Comparison of ENCODE assay signal across 23 cellular contexts in genomic region chr11:111435046-111435698, GRCh38. TPM values are rescaled to one million over a fixed set of nuclear protein-coding genes. Genes with fewer than 3 reads are reported as not detected.
A peak's percentile ranks its signal among the peaks of the same experiment; 100 is the strongest.
DNase-seq lines count a peak whose midpoint lies in the region; ATAC-seq and TF ChIP-seq lines count a peak whose summit lies in the region.
"Had no signal": no experiment of that assay in that cellular context is flagged by ENCODE, and none has a peak within 500 bp of the region (broad histone marks: within the 10 kb centered on the region; RNA-seq: fewer than 3 reads in every experiment).

No MANE protein-coding gene starts in this region.

- H3K36me3 Mint-ChIP-seq in chondrocyte (ENCODE audit: low read depth) = no peaks in the 10 kb centered on the region
- H3K36me3 Mint-ChIP-seq: activated naive CD8-positive, alpha-beta T cell treated with anti-CD3 and anti-CD28 coated beads for 36 hours; brain had no signal

- H3K4me3 Mint-ChIP-seq in chondrocyte (ENCODE audit: unreplicated experiment) = no peak overlapping the region
- H3K4me3 Mint-ChIP-seq: activated B cell treated with CpG ODN at 0.5 μM for 24 hours; activated naive CD8-positive, alpha-beta T cell treated with anti-CD3 and anti-CD28 coated beads for 36 hours; brain; dendritic cell treated with granulocyte-macrophage colony-stimulating factor and Interleukin-4, amounts not matched to agents 40 ng/mL and 50 ng/mL, for 4 days; stimulated activated effector memory CD8-positive, alpha-beta T cell treated with anti-CD3 and anti-CD28 coated beads, Interleukin-12 subunit alpha, Interleukin-12 subunit beta, amount 100 ng/mL, for 72 hours had no signal

- H3K4me3 ChIP-seq in hepatocyte = no peak overlapping the region
- H3K4me3 ChIP-seq: SJCRH30 had no signal

- H3K4me1 ChIP-seq in hepatocyte (ENCODE audit: insufficient read depth) = peaks cover 4% of the 10 kb centered on the region
- H3K4me1 ChIP-seq: SJCRH30 had no signal

- ATAC-seq in GM18505 (IDR thresholded peaks at IDR 0.05; ENCODE audit: unreplicated experiment) = no peak
- ATAC-seq: stimulated activated effector memory CD8-positive, alpha-beta T cell treated with anti-CD3 and anti-CD28 coated beads, Interleukin-12 subunit alpha, Interleukin-12 subunit beta, amount 100 ng/mL, for 72 hours had no signal

- TF ChIP-seq CTCF in chondrocyte (IDR thresholded peaks at IDR 0.05) (no peak), hepatocyte (IDR thresholded peaks at IDR 0.05; ENCODE audit: poor library complexity) (no peak)

- H3K27me3 ChIP-seq in hepatocyte = no peaks in the 10 kb centered on the region
- H3K27me3 ChIP-seq: SJCRH30 had no signal

- H3K9me3 Mint-ChIP-seq in chondrocyte (ENCODE audit: low read depth) = no peaks in the 10 kb centered on the region
- H3K9me3 Mint-ChIP-seq: activated B cell treated with CpG ODN at 0.5 μM for 24 hours; activated naive CD8-positive, alpha-beta T cell treated with anti-CD3 and anti-CD28 coated beads for 36 hours; dendritic cell treated with granulocyte-macrophage colony-stimulating factor and Interleukin-4, amounts not matched to agents 40 ng/mL and 50 ng/mL, for 4 days; stimulated activated effector memory CD8-positive, alpha-beta T cell treated with anti-CD3 and anti-CD28 coated beads, Interleukin-12 subunit alpha, Interleukin-12 subunit beta, amount 100 ng/mL, for 72 hours had no signal

- no peaks in the 10 kb centered on the region for H3K9me3 ChIP-seq in hepatocyte (ENCODE audit: low read depth)
- H3K9me3 ChIP-seq: SJCRH30 had no signal

- H3K4me1 Mint-ChIP-seq in chondrocyte (ENCODE audit: low read depth) = peaks cover 6% of the 10 kb centered on the region

- H4K20me1 ChIP-seq in hepatocyte (ENCODE audit: insufficient read depth, poor library complexity, severe bottlenecking) = no peaks in the 10 kb centered on the region

- no peak overlapping the region for H3K27ac Mint-ChIP-seq in chondrocyte (ENCODE audit: unreplicated experiment)
- H3K27ac Mint-ChIP-seq: activated B cell treated with CpG ODN at 0.5 μM for 24 hours; activated naive CD8-positive, alpha-beta T cell treated with anti-CD3 and anti-CD28 coated beads for 36 hours; brain; dendritic cell treated with granulocyte-macrophage colony-stimulating factor and Interleukin-4, amounts not matched to agents 40 ng/mL and 50 ng/mL, for 4 days; stimulated activated effector memory CD8-positive, alpha-beta T cell treated with anti-CD3 and anti-CD28 coated beads, Interleukin-12 subunit alpha, Interleukin-12 subunit beta, amount 100 ng/mL, for 72 hours had no signal

- H3K4me2 ChIP-seq in hepatocyte = no peak overlapping the region

- 91% methylated on average over 12 of the region's 12 CpGs for WGBS in hepatocyte (ENCODE audit: low lambda C conversion rate, missing lambda C conversion rate)

- no peaks in the 10 kb centered on the region for H3K36me3 ChIP-seq in hepatocyte (replicated peaks; ENCODE audit: insufficient read depth, low read depth)
- H3K36me3 ChIP-seq: SJCRH30 had no signal

- TF ChIP-seq POLR2A in GM18505 (IDR thresholded peaks at IDR 0.05; ENCODE audit: borderline replicate concordance, extremely low read depth, insufficient read depth, insufficient read length) = no peak

- H3K9me2 ChIP-seq in hepatocyte (replicated peaks; ENCODE audit: insufficient read depth) = no peaks in the 10 kb centered on the region

- no peaks in the 10 kb centered on the region for H3K79me2 ChIP-seq in hepatocyte

- peaks cover 18% of the 10 kb centered on the region for H3K27me3 Mint-ChIP-seq in chondrocyte (ENCODE audit: low read depth)
- H3K27me3 Mint-ChIP-seq: dendritic cell treated with granulocyte-macrophage colony-stimulating factor and Interleukin-4, amounts not matched to agents 40 ng/mL and 50 ng/mL, for 4 days had no signal

- DNase-seq in SHP77 (lab: John Stamatoyannopoulos, UW) = peak; percentile 59 to 66
- DNase-seq in SHP77 treated with DMSO at 0.1 percent for 48 hours (lab: John Stamatoyannopoulos, UW) = no peak
- DNase-seq in NCI-H2029 (lab: John Stamatoyannopoulos, UW) = peak; percentile 81
- DNase-seq in chondrocyte (ENCODE audit: low spot score) = peak; percentile 32
- DNase-seq in central memory CD4-positive, alpha-beta T cell = no peak
- DNase-seq in H4 (ENCODE audit: low spot score) = no peak
- DNase-seq in hepatocyte (ENCODE audit: low spot score) = no peak
- DNase-seq: ACHN; activated B cell treated with CpG ODN at 0.5 μM for 24 hours; activated naive CD8-positive, alpha-beta T cell treated with anti-CD3 and anti-CD28 coated beads for 36 hours; activated T-cell treated with anti-CD3 and anti-CD28 coated beads, Interleukin-2, amount 50 U/mL, for 48 hours; IMR-90; midbrain; NCI-H524; SJCRH30; stimulated activated CD4-positive, alpha-beta T cell treated with anti-CD3 and anti-CD28 coated beads, Interleukin-12 subunit alpha, Interleukin-12 subunit beta, amount 100 ng/mL, for 4 hours had no signal

- no peak overlapping the region for H3K27ac ChIP-seq in hepatocyte
- H3K27ac ChIP-seq: SJCRH30 had no signal

- H2AFZ ChIP-seq in hepatocyte = no peak overlapping the region

RNA-seq across cellular contexts. Expression of gene POU2AF1, which starts 56.1 kb away (rescaled TPM):
- total RNA-seq in chondrocyte (not detected in 3 replicates), hepatocyte (0.08 and 0.23 TPM in 2 replicates)
- total RNA-seq in H4 (2014; rRNA removed; shearing (Covaris generic)) = not detected in 2 replicates
- polyA plus RNA-seq in hepatocyte = 0.06 TPM in 1 of 2 replicates, not detected in the other
- total RNA-seq: fibroblast of villous mesenchyme, IMR-90, renal cortical epithelial cell, SJCRH30 had no signal
- polyA plus RNA-seq: IMR-90, neural cell had no signal

Comparison
In these comparisons a context has a peak if more than half of its experiments do, and no peak if none do; other contexts are left out.
1. DNase-seq: peak in SHP77 (2 of 2), NCI-H2029 (single experiment) and chondrocyte (single experiment); none in SHP77 treated with DMSO at 0.1 percent for 48 hours (single experiment), central memory CD4-positive, alpha-beta T cell (single experiment), H4 (single experiment) and hepatocyte (single experiment).